In the genomic region with DNA sequence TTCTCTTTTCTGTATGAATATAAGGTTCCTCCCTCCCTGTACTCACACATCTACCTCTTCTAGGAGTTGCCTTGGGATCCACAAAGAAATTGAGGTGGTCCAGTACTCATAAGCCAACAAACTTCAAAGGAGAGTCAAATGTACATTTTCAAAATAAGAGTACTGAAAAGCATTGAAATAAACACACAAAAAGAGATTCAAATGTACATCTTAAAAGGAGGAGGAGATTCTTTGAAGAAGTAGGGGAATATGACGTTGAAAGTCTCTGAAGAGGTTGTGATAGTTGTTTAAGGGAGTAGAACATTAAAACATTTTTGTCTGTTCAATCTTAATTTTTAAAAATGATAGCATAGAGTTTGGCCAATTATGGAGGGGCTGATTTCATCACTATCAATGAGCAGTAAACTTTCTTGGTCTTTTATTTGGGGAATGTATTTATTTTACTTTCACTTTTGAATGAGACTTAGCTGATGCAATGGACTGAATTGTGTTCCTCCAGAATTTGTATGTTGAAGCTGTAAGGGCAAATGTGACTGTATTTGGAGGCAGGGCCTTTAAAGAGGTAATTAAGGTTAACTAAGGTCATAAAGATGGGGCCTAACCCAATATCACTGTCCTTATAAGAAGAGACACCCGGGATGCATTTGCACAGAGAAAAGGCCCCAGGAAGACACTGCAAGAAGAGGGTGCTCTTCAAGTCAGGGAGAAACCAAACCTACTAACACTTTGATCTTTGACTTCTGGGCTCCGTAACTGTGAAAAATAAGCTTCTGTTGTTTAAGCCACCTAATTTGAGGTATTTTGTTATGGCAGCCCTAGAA, we compare ENCODE assay signal across 14 cellular contexts.
DNase-seq lines count a peak whose midpoint lies in the region; ATAC-seq and TF ChIP-seq lines count a peak whose summit lies in the region.
"Had no signal": no experiment of that assay in that cellular context is flagged by ENCODE, and none has a peak within 500 bp of the region (broad histone marks: within the 10 kb centered on the region; RNA-seq: fewer than 3 reads in every experiment).

No MANE protein-coding gene starts in this region.

- no peaks in the 10 kb centered on the region for H3K9me2 ChIP-seq in MM.1S (replicated peaks; ENCODE audit: insufficient read depth, low read length)

- no peaks in the 10 kb centered on the region; the same call in 1 of the 2 replicates for H3F3A ChIP-seq in MM.1S (ENCODE audit: insufficient read depth, low read length)

- intact Hi-C loops in CD8-positive, alpha-beta T cell (cut with DNase I, micrococcal nuclease) = no loop called here
- intact Hi-C loops in activated T-helper 1 cell treated with anti-CD3 and anti-CD28 coated beads, Interleukin-12 subunit alpha, Interleukin-12 subunit beta, Interleukin-2, Interleukin-4 antibody, amounts not matched to agents 30 ng/mL and 10 ng/mL and 1 ng/mL, durations not matched to agents 14 hours and 24 hours and 36 hours (cut with micrococcal nuclease) = loop anchor here (10.0 kb wide), 1 partner anchor 229 kb away; a partner anchor contains a TSS
- intact Hi-C loops in ascending aorta (cut with DNase I) = loop anchor here (10.0 kb wide), 1 partner anchor 581 kb away; a partner anchor contains a TSS

- TF ChIP-seq CTCF in CD8-positive, alpha-beta T cell (IDR thresholded peaks at IDR 0.05) = no peak
- TF ChIP-seq CTCF in MM.1S (IDR thresholded peaks at IDR 0.05; ENCODE audit: low read length) (no peak), fibroblast of villous mesenchyme (IDR thresholded peaks at IDR 0.05; ENCODE audit: insufficient read depth, low read depth, low read length) (no peak), ascending aorta (IDR thresholded peaks at IDR 0.05) (no peak)

- peak overlapping the region; percentile 51 for H3K4me3 Mint-ChIP-seq in CD8-positive, alpha-beta T cell
- peak overlapping the region; percentile 45 for H3K4me3 Mint-ChIP-seq in activated T-helper 1 cell treated with anti-CD3 and anti-CD28 coated beads, Interleukin-12 subunit alpha, Interleukin-12 subunit beta, Interleukin-2, Interleukin-4 antibody, amounts not matched to agents 30 ng/mL and 10 ng/mL and 1 ng/mL, durations not matched to agents 14 hours and 24 hours and 36 hours
- H3K4me3 Mint-ChIP-seq: activated B cell treated with CpG ODN at 0.5 μM for 24 hours had no signal

- no peaks in the 10 kb centered on the region for H3K79me2 ChIP-seq in MM.1S (ENCODE audit: low read length)

- H3K9me3 ChIP-seq in CD8-positive, alpha-beta T cell (ENCODE audit: low read length) = no peaks in the 10 kb centered on the region
- H3K9me3 ChIP-seq in MM.1S (replicated peaks; ENCODE audit: insufficient read depth, low read length) (no peaks in the 10 kb centered on the region), ascending aorta (no peaks in the 10 kb centered on the region)
- H3K9me3 ChIP-seq: psoas muscle had no signal

- H3K36me3 ChIP-seq in CD8-positive, alpha-beta T cell (ENCODE audit: insufficient read depth, low read length) = peaks cover 3% of the 10 kb centered on the region
- H3K36me3 ChIP-seq in MM.1S (replicated peaks; ENCODE audit: insufficient read depth, low read length) = no peaks in the 10 kb centered on the region
- H3K36me3 ChIP-seq in ascending aorta = no peaks in the 10 kb centered on the region

- H3K27me3 Mint-ChIP-seq in CD8-positive, alpha-beta T cell (ENCODE audit: low read depth) = no peaks in the 10 kb centered on the region
- peaks cover 2% of the 10 kb centered on the region for H3K27me3 Mint-ChIP-seq in activated T-helper 1 cell treated with anti-CD3 and anti-CD28 coated beads, Interleukin-12 subunit alpha, Interleukin-12 subunit beta, Interleukin-2, Interleukin-4 antibody, amounts not matched to agents 30 ng/mL and 10 ng/mL and 1 ng/mL, durations not matched to agents 14 hours and 24 hours and 36 hours (ENCODE audit: insufficient read depth)

- H3K4me2 ChIP-seq in MM.1S (ENCODE audit: low read depth, low read length) = peak overlapping the region; percentile 57

- ATAC-seq in CD8-positive, alpha-beta T cell = no peak
- no peak for ATAC-seq in GM21381 (IDR thresholded peaks at IDR 0.05; ENCODE audit: unreplicated experiment)
- ATAC-seq: psoas muscle had no signal

- no peak overlapping the region for H3K27ac ChIP-seq in CD8-positive, alpha-beta T cell (ENCODE audit: low read depth, low read length)
- H3K27ac ChIP-seq in MM.1S (ENCODE audit: low read length) (no peak overlapping the region), ascending aorta (no peak overlapping the region)
- H3K27ac ChIP-seq: psoas muscle, RWPE1 had no signal

- H3K4me1 Mint-ChIP-seq in CD8-positive, alpha-beta T cell (ENCODE audit: low read depth) = peaks cover 10% of the 10 kb centered on the region
- peaks cover 30% of the 10 kb centered on the region for H3K4me1 Mint-ChIP-seq in activated T-helper 1 cell treated with anti-CD3 and anti-CD28 coated beads, Interleukin-12 subunit alpha, Interleukin-12 subunit beta, Interleukin-2, Interleukin-4 antibody, amounts not matched to agents 30 ng/mL and 10 ng/mL and 1 ng/mL, durations not matched to agents 14 hours and 24 hours and 36 hours (ENCODE audit: low read depth)
- H3K4me1 Mint-ChIP-seq: activated B cell treated with CpG ODN at 0.5 μM for 24 hours had no signal

- CTCF ChIA-PET in CD8-positive, alpha-beta T cell (lab: Charles Lee) = interaction anchor here (0.6 kb wide), 1 partner anchor 48 kb away, joined by 3 read pairs; no protein-coding TSS in a partner anchor

- H3K27ac Mint-ChIP-seq in CD8-positive, alpha-beta T cell = peak overlapping the region; percentile 70
- H3K27ac Mint-ChIP-seq in activated T-helper 1 cell treated with anti-CD3 and anti-CD28 coated beads, Interleukin-12 subunit alpha, Interleukin-12 subunit beta, Interleukin-2, Interleukin-4 antibody, amounts not matched to agents 30 ng/mL and 10 ng/mL and 1 ng/mL, durations not matched to agents 14 hours and 24 hours and 36 hours = peak overlapping the region; percentile 71
- H3K27ac Mint-ChIP-seq: activated B cell treated with CpG ODN at 0.5 μM for 24 hours had no signal

- no peaks in the 10 kb centered on the region for H3K27me3 ChIP-seq in CD8-positive, alpha-beta T cell (ENCODE audit: insufficient read depth, low read length)
- H3K27me3 ChIP-seq in MM.1S (replicated peaks; ENCODE audit: insufficient read depth, low read length) (no peaks in the 10 kb centered on the region), ascending aorta (no peaks in the 10 kb centered on the region)

- peak overlapping the region; percentile 49 for H2AFZ ChIP-seq in MM.1S (ENCODE audit: low read length)

- H3K9me3 Mint-ChIP-seq in CD8-positive, alpha-beta T cell = peaks cover 2% of the 10 kb centered on the region
- peaks cover 5% of the 10 kb centered on the region for H3K9me3 Mint-ChIP-seq in activated T-helper 1 cell treated with anti-CD3 and anti-CD28 coated beads, Interleukin-12 subunit alpha, Interleukin-12 subunit beta, Interleukin-2, Interleukin-4 antibody, amounts not matched to agents 30 ng/mL and 10 ng/mL and 1 ng/mL, durations not matched to agents 14 hours and 24 hours and 36 hours
- H3K9me3 Mint-ChIP-seq: activated B cell treated with CpG ODN at 0.5 μM for 24 hours had no signal

- no peaks in the 10 kb centered on the region for H3K36me3 Mint-ChIP-seq in CD8-positive, alpha-beta T cell
- H3K36me3 Mint-ChIP-seq in activated T-helper 1 cell treated with anti-CD3 and anti-CD28 coated beads, Interleukin-12 subunit alpha, Interleukin-12 subunit beta, Interleukin-2, Interleukin-4 antibody, amounts not matched to agents 30 ng/mL and 10 ng/mL and 1 ng/mL, durations not matched to agents 14 hours and 24 hours and 36 hours (ENCODE audit: low read depth) = peaks cover 4% of the 10 kb centered on the region

- no peaks in the 10 kb centered on the region for H4K20me1 ChIP-seq in MM.1S (ENCODE audit: insufficient read depth, low read length)

- H3K4me1 ChIP-seq in CD8-positive, alpha-beta T cell (ENCODE audit: insufficient read depth, low read length) = no peaks in the 10 kb centered on the region
- H3K4me1 ChIP-seq in MM.1S (ENCODE audit: low read length) (peaks cover 31% of the 10 kb centered on the region), ascending aorta (peaks cover 0 to 21% of the 10 kb centered on the region in 2 donors)

- H3K4me3 ChIP-seq in CD8-positive, alpha-beta T cell (ENCODE audit: low read depth, low read length) = no peak overlapping the region
- H3K4me3 ChIP-seq in MM.1S (ENCODE audit: low read length) = peak overlapping the region; percentile 14; the same call in 1 of the 2 replicates
- no peak overlapping the region for H3K4me3 ChIP-seq in fibroblast of villous mesenchyme (ENCODE audit: low read depth, low read length)
- no peak overlapping the region for H3K4me3 ChIP-seq in ascending aorta
- H3K4me3 ChIP-seq: psoas muscle had no signal

- H3K9ac ChIP-seq in MM.1S (ENCODE audit: low read length) = no peak overlapping the region

- no peak for DNase-seq in CD8-positive, alpha-beta T cell
- DNase-seq in MM.1S (peak; percentile 26), fibroblast of villous mesenchyme (ENCODE audit: low read depth) (peak; percentile 75), NCI-H2171 (lab: John Stamatoyannopoulos, UW) (no peak), DMS 273 treated with DMSO at 0.1 percent for 48 hours (lab: John Stamatoyannopoulos, UW) (no peak), ascending aorta (ENCODE audit: low spot score in 2 of 2) (no peak)
- DNase-seq in activated T-helper 1 cell treated with anti-CD3 and anti-CD28 coated beads, Interleukin-12 subunit alpha, Interleukin-12 subunit beta, Interleukin-2, Interleukin-4 antibody, amounts not matched to agents 30 ng/mL and 10 ng/mL and 1 ng/mL, durations not matched to agents 14 hours and 24 hours and 36 hours (ENCODE audit: low spot score) = no peak
- DNase-seq: activated B cell treated with CpG ODN at 0.5 μM for 24 hours, DMS153, KG1, psoas muscle, substantia nigra had no signal

- POLR2A ChIA-PET in CD8-positive, alpha-beta T cell (lab: Charles Lee) = no interaction called here

Comparison
In these comparisons a context has a peak if more than half of its experiments do, and no peak if none do; other contexts are left out.
1. DNase-seq: peak in MM.1S (single experiment) and fibroblast of villous mesenchyme (single experiment); none in CD8-positive, alpha-beta T cell (0 of 7), activated T-helper 1 cell treated with anti-CD3 and anti-CD28 coated beads, Interleukin-12 subunit alpha, Interleukin-12 subunit beta, Interleukin-2, Interleukin-4 antibody, amounts not matched to agents 30 ng/mL and 10 ng/mL and 1 ng/mL, durations not matched to agents 14 hours and 24 hours and 36 hours (single experiment), NCI-H2171 (single experiment), DMS 273 treated with DMSO at 0.1 percent for 48 hours (single experiment) and ascending aorta (0 of 2).
2. intact Hi-C loops: an anchor here in activated T-helper 1 cell treated with anti-CD3 and anti-CD28 coated beads, Interleukin-12 subunit alpha, Interleukin-12 subunit beta, Interleukin-2, Interleukin-4 antibody, amounts not matched to agents 30 ng/mL and 10 ng/mL and 1 ng/mL, durations not matched to agents 14 hours and 24 hours and 36 hours (10.0 kb wide) and ascending aorta (10.0 kb wide); none called in CD8-positive, alpha-beta T cell.